ENCODE assay signal across 8 cellular contexts in the genomic region with DNA sequence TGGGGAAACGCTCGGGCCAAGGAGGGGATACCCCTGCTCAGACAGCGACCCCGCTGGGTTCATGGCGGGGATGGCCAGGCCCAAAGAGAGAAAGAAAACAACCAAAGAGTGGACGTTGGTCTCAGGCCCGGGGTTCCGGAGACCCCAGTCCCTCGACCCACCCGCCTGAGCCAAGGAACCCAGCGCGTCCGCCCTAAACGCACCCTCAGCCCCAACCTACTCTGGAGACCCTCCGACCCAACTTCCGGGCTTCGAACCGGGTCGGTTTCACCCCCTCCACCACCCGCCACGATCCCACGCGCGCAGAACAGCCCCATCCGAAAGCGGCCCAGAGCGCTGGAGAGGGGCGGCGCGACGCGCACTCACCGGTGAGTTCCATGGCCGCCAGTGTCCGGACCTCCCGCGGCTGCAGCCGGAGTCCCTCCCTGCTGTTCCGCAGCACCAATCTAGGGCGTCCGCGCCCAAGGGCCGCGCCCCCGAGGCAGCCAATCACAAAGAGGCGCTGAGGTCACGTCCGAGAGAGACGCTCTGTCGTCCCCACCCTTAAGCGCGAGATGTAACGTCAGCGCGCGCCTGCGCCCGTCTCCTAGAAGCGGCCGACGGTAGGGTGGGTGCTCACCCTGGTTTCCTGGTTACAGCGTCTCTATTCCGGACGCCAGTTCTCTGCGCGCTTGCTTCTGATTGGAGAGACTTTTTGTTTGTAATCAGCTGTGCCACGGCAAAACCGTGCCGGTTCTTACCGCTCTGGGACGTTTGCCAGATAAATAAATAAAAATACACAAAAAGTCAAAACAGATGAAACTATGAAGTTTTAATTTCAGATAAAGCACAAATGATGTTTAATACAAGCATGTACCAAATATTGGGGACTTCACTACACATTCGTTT. TPM values are rescaled to one million over a fixed set of nuclear protein-coding genes. Genes with fewer than 3 reads are reported as not detected.
DNase-seq lines count a peak whose midpoint lies in the region; ATAC-seq, FAIRE-seq and TF ChIP-seq lines count a peak whose summit lies in the region.

Gene PIGA (minus strand): TSS at position 389 of the 888 bp plus-strand sequence. CDS start 3,593 bp downstream, outside the sequence.

- no peak within 1 kb of the TSS for H2BK20ac ChIP-seq in H1 (ENCODE audit: low read length)

- H3K4ac ChIP-seq in H1 (replicated peaks; ENCODE audit: insufficient read length, low read depth, low read length) (no peak within 1 kb of the TSS), mesenchymal stem cell (ENCODE audit: low read depth in 1 of 2, low read length in 2 of 2) (peak within 1 kb of the TSS in 1 of 2 experiments; percentile 61)

- H3K18ac ChIP-seq in H1 (ENCODE audit: extremely low read depth, low read length) = no peak within 1 kb of the TSS
- H3K18ac ChIP-seq in mesenchymal stem cell (ENCODE audit: low read depth in 1 of 2, low read length in 2 of 2) = peak within 1 kb of the TSS in 1 of 2 experiments; percentile 48

- H3K27ac ChIP-seq in H1 (ENCODE audit: low read depth, low read length) (peak within 1 kb of the TSS; percentile 63), mesenchymal stem cell (ENCODE audit: low read length, poor library complexity, severe bottlenecking) (no peak within 1 kb of the TSS)

- H3K27me3 ChIP-seq in H1 (replicated peaks in 1 of 4; ENCODE audit: control insufficient read depth in 3 of 4, extremely low read depth in 1 of 4, insufficient read depth in 3 of 4, low read length in 3 of 4) (no peaks in the 10 kb centered on the region), mesenchymal stem cell (ENCODE audit: control insufficient read depth in 1 of 2, insufficient read depth in 1 of 2, low read length in 2 of 2) (peaks cover 0 to 20% of the 10 kb centered on the region in 2 experiments)

- H3K4me1 ChIP-seq in H1 (replicated peaks in 1 of 4; ENCODE audit: control insufficient read depth in 3 of 4, insufficient read depth in 4 of 4, low read length in 3 of 4) = no peaks in the 10 kb centered on the region
- H3K4me1 ChIP-seq in mesenchymal stem cell (ENCODE audit: control insufficient read depth, insufficient read depth, low read depth, low read length) = no peaks in the 10 kb centered on the region

- peak; percentile 90 for FAIRE-seq in H1 (lab: Jason Lieb, UNC)

- H4K91ac ChIP-seq in H1 (replicated peaks; ENCODE audit: insufficient read length, low read length) (no peak within 1 kb of the TSS), mesenchymal stem cell (ENCODE audit: low read length) (no peak within 1 kb of the TSS)

- H3K4me3 ChIP-seq in H1 (ENCODE audit: extremely low read depth in 1 of 4, insufficient read depth in 2 of 4, low read depth in 3 of 4, low read length in 4 of 4) (peak within 1 kb of the TSS; percentile 57 to 85 (median 72)), mesenchymal stem cell (ENCODE audit: insufficient read depth in 1 of 2, low read depth in 1 of 2, low read length in 2 of 2) (peak within 1 kb of the TSS; percentile 86 to 93)

- H2BK5ac ChIP-seq in H1 (ENCODE audit: low read depth, low read length) (peak within 1 kb of the TSS; percentile 66), mesenchymal stem cell (ENCODE audit: low read depth, low read length, poor library complexity, severe bottlenecking) (no peak within 1 kb of the TSS)

- no peaks in the 10 kb centered on the region for H3K9me3 ChIP-seq in H1 (ENCODE audit: insufficient read depth in 2 of 2, low read depth in 1 of 2, low read length in 1 of 2)
- no peaks in the 10 kb centered on the region for H3K9me3 ChIP-seq in mesenchymal stem cell (ENCODE audit: control insufficient read depth, low read length)

- H4K5ac ChIP-seq in H1 (ENCODE audit: insufficient read length, low read depth, low read length) = no peak within 1 kb of the TSS

- H3K56ac ChIP-seq in H1 (replicated peaks; ENCODE audit: insufficient read length, low read depth, low read length) = no peak within 1 kb of the TSS

- peak; percentile 97 for ATAC-seq in GM21360 (IDR thresholded peaks at IDR 0.05; ENCODE audit: unreplicated experiment)

- TF ChIP-seq POLR2A in H1 (IDR thresholded peaks at IDR 0.05; ENCODE audit: control extremely low read depth in 1 of 2, low read depth in 2 of 2, low read length in 2 of 2) = peak in 1 of 2 experiments; percentile 78; a peak in 2 of 3 replicates

- peaks cover 0 to 6% of the 10 kb centered on the region in 2 experiments; a peak in 2 of 4 replicates for H3K79me2 ChIP-seq in H1 (ENCODE audit: control insufficient read depth in 1 of 2, insufficient read depth in 2 of 2, low read length in 2 of 2)

- H4K20me1 ChIP-seq in H1 (replicated peaks in 1 of 2; ENCODE audit: control insufficient read depth in 1 of 2, insufficient read depth in 2 of 2, low read length in 2 of 2) = no peaks in the 10 kb centered on the region

- WGBS in H1 (ENCODE audit: extremely low coverage in 1 of 2, insufficient coverage in 1 of 2, insufficient read length in 1 of 2, insufficient replicate concordance in 2 of 2, low coverage in 1 of 2, low lambda C conversion rate in 2 of 2, missing lambda C conversion rate in 1 of 2), 2 experiments = 1% methylated on average over 21 of the region's 72 CpGs; no CpG with 5 or more reads in 1 of the 2 experiments
- under 1% methylated on average over 47 of the region's 72 CpGs for WGBS in mesenchymal stem cell

- no peak for TF ChIP-seq EP300 in H1 (IDR thresholded peaks at IDR 0.05; ENCODE audit: borderline replicate concordance in 1 of 2, low read depth in 2 of 2, low read length in 2 of 2)

- H4K8ac ChIP-seq in H1 (ENCODE audit: extremely low read depth, insufficient read depth, low read length) (peak within 1 kb of the TSS; percentile 91; the same call in 1 of the 2 replicates), mesenchymal stem cell (ENCODE audit: low read length) (no peak within 1 kb of the TSS)

- peak within 1 kb of the TSS; percentile 82 to 83 for H3K4me2 ChIP-seq in H1 (ENCODE audit: insufficient read depth in 1 of 2, low read depth in 2 of 2, low read length in 2 of 2)
- peak within 1 kb of the TSS; percentile 53 for H3K4me2 ChIP-seq in mesenchymal stem cell (ENCODE audit: low read length, poor library complexity, severe bottlenecking)

- DNase-seq in COLO668 (lab: John Stamatoyannopoulos, UW; ENCODE audit: unreplicated experiment) (peak; percentile 96), HT1080 (ENCODE audit: low read depth) (peak; percentile 97), NOMO-1 treated with DMSO at 0.1 percent for 48 hours (lab: John Stamatoyannopoulos, UW; ENCODE audit: unreplicated experiment) (peak; percentile 93), H1 (ENCODE audit: low read depth in 1 of 2, low spot score in 2 of 2) (peak; percentile 83 to 84), mesenchymal stem cell (peak; percentile 97)
- DNase-seq in activated CD8-positive, alpha-beta memory T cell treated with anti-CD3 and anti-CD28 coated beads for 4 hours (ENCODE audit: low read depth in 2 of 2) = peak; percentile 76 to 82
- peak; percentile 80 for DNase-seq in stimulated activated CD8-positive, alpha-beta memory T cell treated with anti-CD3 and anti-CD28 coated beads, Interleukin-12 subunit alpha, Interleukin-12 subunit beta, amount 100 ng/mL, for 4 hours (ENCODE audit: low read depth)

- H3K23me2 ChIP-seq in H1 (ENCODE audit: low read depth, low read length) = 0 out of 2 replicates have a peak, but pooled peaks cover 2% of the 10 kb centered on the region

- H2BK12ac ChIP-seq in H1 (ENCODE audit: low read depth, low read length) (no peak within 1 kb of the TSS), mesenchymal stem cell (ENCODE audit: low read length in 2 of 2) (no peak within 1 kb of the TSS)

- CTCF ChIA-PET in H1 (lab: Charles Lee; ENCODE audit: partially characterized antibody) = no interaction called here

- POLR2A ChIA-PET in H1 (lab: Charles Lee; ENCODE audit: partially characterized antibody) = interaction anchor here (0.8 kb wide), 2 partner anchors 341 to 403 kb away, joined by 3 read pairs; partner anchors contain the start of gene CA5B

- H3K23ac ChIP-seq in H1 (ENCODE audit: insufficient read length) = no peak within 1 kb of the TSS
- H3K23ac ChIP-seq in mesenchymal stem cell (ENCODE audit: low read length in 2 of 2) = no peak within 1 kb of the TSS

- TF ChIP-seq CTCF in H1 (IDR thresholded peaks at IDR 0.05; ENCODE audit: control extremely low read depth in 1 of 3, insufficient read depth in 1 of 3, low read depth in 1 of 3, low read length in 3 of 3) = no peak

- H3K36me3 ChIP-seq in H1 (ENCODE audit: control insufficient read depth in 2 of 4, insufficient read depth in 4 of 4, low read length in 3 of 4) (peaks cover 0 to 14% (median 4%) of the 10 kb centered on the region in 4 experiments; a peak in 3 of 8 replicates), mesenchymal stem cell (ENCODE audit: control insufficient read depth in 1 of 2, insufficient read depth in 2 of 2, low read depth in 1 of 2, low read length in 2 of 2) (peaks cover 5 to 8% of the 10 kb centered on the region in 2 experiments)

- H2AFZ ChIP-seq in H1 (ENCODE audit: low read length) (peak within 1 kb of the TSS; percentile 62), mesenchymal stem cell (ENCODE audit: low read depth, low read length) (peak within 1 kb of the TSS; percentile 77)

- H2BK120ac ChIP-seq in H1 (replicated peaks; ENCODE audit: low read depth, low read length) = no peak within 1 kb of the TSS
- no peak within 1 kb of the TSS for H2BK120ac ChIP-seq in mesenchymal stem cell (ENCODE audit: low read depth, low read length)

- H3K9ac ChIP-seq in H1 (replicated peaks in 1 of 4; ENCODE audit: extremely low read depth in 1 of 4, low read depth in 3 of 4, low read length in 3 of 4) (peak within 1 kb of the TSS; percentile 59 to 84 (median 78)), mesenchymal stem cell (ENCODE audit: low read length) (peak within 1 kb of the TSS; percentile 98)

- H3K14ac ChIP-seq in H1 (ENCODE audit: insufficient read length) (no peak within 1 kb of the TSS), mesenchymal stem cell (ENCODE audit: low read length in 2 of 2) (no peak within 1 kb of the TSS)

- H2BK15ac ChIP-seq in H1 (ENCODE audit: low read length) (no peak within 1 kb of the TSS), mesenchymal stem cell (ENCODE audit: low read depth, poor library complexity, severe bottlenecking) (no peak within 1 kb of the TSS)

- H3K79me1 ChIP-seq in H1 (ENCODE audit: low read depth, low read length) (no peaks in the 10 kb centered on the region), mesenchymal stem cell (replicated peaks; ENCODE audit: low read length, poor library complexity, severe bottlenecking) (peaks cover 2% of the 10 kb centered on the region)

- H2AK5ac ChIP-seq in H1 (ENCODE audit: low read depth, low read length) = no peak within 1 kb of the TSS
- H2AK5ac ChIP-seq in mesenchymal stem cell (ENCODE audit: low read length, severe bottlenecking) = no peak within 1 kb of the TSS

- no peak for TF ChIP-seq RAD21 in H1 (IDR thresholded peaks at IDR 0.05 in 1 of 2, conservative IDR thresholded peaks at IDR 0.05 in 1 of 2; ENCODE audit: low read depth in 2 of 2, low read length in 2 of 2)

RNA-seq across cellular contexts. Expression of gene PIGA, which starts in this region (rescaled TPM):
- total RNA-seq in HT1080 (2014; rRNA removed; shearing (Covaris generic)) = 6.5 and 7.2 TPM in 2 replicates
- 8.5 and 11.1 TPM in 2 replicates for polyA plus RNA-seq in HT1080 (2015; cell fraction: cytosol; rRNA removed)
- polyA plus RNA-seq in HT1080 (2015; cell fraction: nucleus; rRNA removed) = 14.8 and 23.1 TPM in 2 replicates
- 13.4 and 15.7 TPM in 2 replicates for total RNA-seq in H1 (2021; fragmentation: NEBNext Ultra II Directional; extraction: Animal tissue kit (Norgen Biotek cat#: 25700))
- 2.1 and 5.0 TPM in 2 replicates for polyA plus RNA-seq in H1 (2011; rRNA removed)
- polyA plus RNA-seq in H1 (2011; cell fraction: cytosol; rRNA removed) = 4.3 TPM
- 6.3 TPM for polyA plus RNA-seq in H1 (2011; cell fraction: nucleus; rRNA removed)
- 4.4 to 5.7 TPM (median 4.6 TPM) in 4 replicates for polyA plus RNA-seq in H1 (2012, experiment 1 of 2)
- 0.26 TPM for polyA plus RNA-seq in H1 (2012, experiment 2 of 2)
- 6.8 TPM for polyA plus RNA-seq in H1 (2013, experiment 1 of 2)
- polyA plus RNA-seq in H1 (2013, experiment 2 of 2) = 6.2 TPM
- polyA minus RNA-seq in H1 (2011; rRNA and poly(A)+ RNA removed) = 18.4 and 21.8 TPM in 2 replicates
- 3.7 TPM for polyA minus RNA-seq in H1 (2011; cell fraction: cytosol; rRNA and poly(A)+ RNA removed)
- 17.1 TPM for polyA minus RNA-seq in H1 (2011; cell fraction: nucleus; rRNA and poly(A)+ RNA removed)
- 4.5 TPM for polyA plus RNA-seq in mesenchymal stem cell (2013, experiment 1 of 2)
- polyA plus RNA-seq in mesenchymal stem cell (2013, experiment 2 of 2) = 4.0 TPM
